Comparison of ENCODE assay signal across 1 cellular context in the genomic region with DNA sequence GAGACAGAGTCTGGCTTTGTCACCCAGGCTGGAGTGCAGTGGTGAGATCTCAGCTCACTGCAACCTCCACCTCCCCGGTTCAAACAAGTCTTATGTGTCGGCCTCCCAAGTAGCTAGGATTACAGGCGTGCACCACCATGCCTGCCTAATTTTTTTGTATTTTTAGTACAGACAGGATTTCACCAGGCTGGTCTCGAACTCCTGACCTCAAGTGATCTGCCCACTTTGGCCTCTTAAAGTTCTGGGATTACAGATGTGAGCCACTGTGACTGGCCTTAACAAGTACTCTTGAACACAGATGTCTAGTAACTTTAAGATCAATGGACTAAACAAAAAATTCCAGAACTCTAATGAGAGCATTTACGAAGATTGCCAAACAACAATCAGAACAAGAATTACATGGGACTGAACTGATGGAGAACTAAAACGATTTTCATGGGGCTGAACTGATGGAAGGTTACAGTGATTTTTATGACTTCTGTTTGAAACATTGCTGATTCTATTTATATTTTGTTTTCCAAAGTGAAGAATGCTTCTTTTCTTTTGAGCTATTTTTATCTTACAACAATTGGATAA.
TF ChIP-seq lines count a peak whose summit lies in the region.

No MANE protein-coding gene starts in this region.

TF ChIP-seq in endothelial cell of umbilical vein, 7 proteins besides CTCF, POLR2A, EP300 and RAD21:
- TF ChIP-seq MAX (IDR thresholded peaks at IDR 0.05; ENCODE audit: insufficient read depth, insufficient read length) (no peak), GATA2 (IDR thresholded peaks at IDR 0.05; ENCODE audit: insufficient read depth, insufficient read length, low read depth, low read length) (no peak), MYC (IDR thresholded peaks at IDR 0.05; ENCODE audit: low read depth, low read length) (no peak), POLR2AphosphoS5 (IDR thresholded peaks at IDR 0.05; ENCODE audit: insufficient read depth, low read depth, low read length) (no peak), EZH2 (IDR thresholded peaks at IDR 0.05; ENCODE audit: borderline replicate concordance, low read depth, low read length, severe bottlenecking) (no peak), FOS (IDR thresholded peaks at IDR 0.05; ENCODE audit: borderline replicate concordance, insufficient read depth, low read length) (no peak), JUN (IDR thresholded peaks at IDR 0.05; ENCODE audit: borderline replicate concordance, insufficient read depth, insufficient read length, low read depth) (no peak)
TF ChIP-seq in endothelial cell of umbilical vein: peak in this region for 0.
